In genomic region chr10:61845950-61846268, GRCh38 we compare ENCODE assay signal across 33 cellular contexts. TPM values are rescaled to one million over a fixed set of nuclear protein-coding genes. Genes with fewer than 3 reads are reported as not detected.
DNase-seq lines count a peak whose midpoint lies in the region; FAIRE-seq and TF ChIP-seq lines count a peak whose summit lies in the region.
"Had no signal": no experiment of that assay in that cellular context is flagged by ENCODE, and none has a peak within 500 bp of the region (broad histone marks: within the 10 kb centered on the region; RNA-seq: fewer than 3 reads in every experiment).

No MANE protein-coding gene starts in this region.

- no peaks in the 10 kb centered on the region for H3K9me3 ChIP-seq in H1 (ENCODE audit: insufficient read depth in 2 of 2, low read depth in 1 of 2, low read length in 1 of 2)
- H3K9me3 ChIP-seq: adrenal gland, breast epithelium, suprapubic skin had no signal

- H3K27me3 ChIP-seq in H1 (replicated peaks in 1 of 4; ENCODE audit: control insufficient read depth in 3 of 4, extremely low read depth in 1 of 4, insufficient read depth in 3 of 4, low read length in 3 of 4) = peaks cover 16 to 58% (median 28%) of the 10 kb centered on the region in 4 experiments; a peak in 5 of 7 replicates
- H3K27me3 ChIP-seq: adrenal gland, breast epithelium, suprapubic skin had no signal

- H3K27ac Mint-ChIP-seq in osteocyte (ENCODE audit: unreplicated experiment) = peak overlapping the region; percentile 62
- H3K27ac Mint-ChIP-seq in mesothelial cell of epicardium = no peak overlapping the region
- H3K27ac Mint-ChIP-seq: activated CD8-positive, alpha-beta T cell treated with anti-CD3 and anti-CD28 coated beads for 36 hours; activated naive CD4-positive, alpha-beta T cell treated with anti-CD3 and anti-CD28 coated beads, Interleukin-2, amount 10 ng/mL, durations not matched to agents 7 days and 5 days; CD4-positive, alpha-beta T cell; immature natural killer cell; memory B cell; T-helper 17 cell had no signal

- no peaks in the 10 kb centered on the region for H3K79me2 ChIP-seq in H1 (ENCODE audit: control insufficient read depth in 1 of 2, insufficient read depth in 2 of 2, low read length in 2 of 2)

- no peak for FAIRE-seq in RCC 7860 (lab: Jason Lieb, UNC)
- no peak for FAIRE-seq in H1 (lab: Jason Lieb, UNC)
- FAIRE-seq: colon, TTC549 had no signal

- H2AFZ ChIP-seq in H1 (ENCODE audit: low read length) = no peak overlapping the region

- H3K4me1 Mint-ChIP-seq in osteocyte (ENCODE audit: unreplicated experiment) (peaks cover 21% of the 10 kb centered on the region), mesothelial cell of epicardium (peaks cover 17% of the 10 kb centered on the region)

- no peak overlapping the region for H2BK20ac ChIP-seq in H1 (ENCODE audit: low read length)

- no peak overlapping the region for H3K18ac ChIP-seq in H1 (ENCODE audit: extremely low read depth, low read length)

- no peak for TF ChIP-seq CTCF in H1 (IDR thresholded peaks at IDR 0.05; ENCODE audit: control extremely low read depth in 1 of 3, insufficient read depth in 1 of 3, low read depth in 1 of 3, low read length in 3 of 3)
- no peak for TF ChIP-seq CTCF in osteocyte (IDR thresholded peaks at IDR 0.05)
- TF ChIP-seq CTCF in mesothelial cell of epicardium (IDR thresholded peaks at IDR 0.05; ENCODE audit: unreplicated experiment) = no peak

- CTCF ChIA-PET in H1 (lab: Charles Lee; ENCODE audit: partially characterized antibody) = interaction anchor here (1.3 to 2.0 kb wide), 4 partner anchors 11 to 193 kb away, joined by 3 to 9 read pairs (median 5); no protein-coding TSS in a partner anchor

- H3K4ac ChIP-seq in H1 (replicated peaks; ENCODE audit: insufficient read length, low read depth, low read length) = no peak overlapping the region

- no peaks in the 10 kb centered on the region; a peak in 1 of 8 replicates for H3K36me3 ChIP-seq in H1 (ENCODE audit: control insufficient read depth in 2 of 4, insufficient read depth in 4 of 4, low read length in 3 of 4)
- H3K36me3 ChIP-seq: adrenal gland, breast epithelium, suprapubic skin had no signal

- H4K5ac ChIP-seq in H1 (ENCODE audit: insufficient read length, low read depth, low read length) = no peak overlapping the region

- no peak overlapping the region for H3K56ac ChIP-seq in H1 (replicated peaks; ENCODE audit: insufficient read length, low read depth, low read length)

- no peak for TF ChIP-seq RAD21 in H1 (IDR thresholded peaks at IDR 0.05 in 1 of 2, conservative IDR thresholded peaks at IDR 0.05 in 1 of 2; ENCODE audit: low read depth in 2 of 2, low read length in 2 of 2)

- H2BK5ac ChIP-seq in H1 (ENCODE audit: low read depth, low read length) = no peak overlapping the region

- no peak overlapping the region for H2BK12ac ChIP-seq in H1 (ENCODE audit: low read depth, low read length)

- no peak overlapping the region for H3K9ac ChIP-seq in H1 (replicated peaks in 1 of 4; ENCODE audit: extremely low read depth in 1 of 4, low read depth in 3 of 4, low read length in 3 of 4)

- no peaks in the 10 kb centered on the region for H3K27me3 Mint-ChIP-seq in osteocyte (ENCODE audit: unreplicated experiment)
- no peaks in the 10 kb centered on the region for H3K27me3 Mint-ChIP-seq in mesothelial cell of epicardium (ENCODE audit: low read depth)
- H3K27me3 Mint-ChIP-seq: activated naive CD4-positive, alpha-beta T cell treated with anti-CD3 and anti-CD28 coated beads, Interleukin-2, amount 10 ng/mL, durations not matched to agents 7 days and 5 days; CD4-positive, alpha-beta T cell; memory B cell; T-helper 17 cell had no signal

- H4K20me1 ChIP-seq in H1 (replicated peaks in 1 of 2; ENCODE audit: control insufficient read depth in 1 of 2, insufficient read depth in 2 of 2, low read length in 2 of 2) = no peaks in the 10 kb centered on the region

- H3K4me1 ChIP-seq in H1 (replicated peaks in 1 of 4; ENCODE audit: control insufficient read depth in 3 of 4, insufficient read depth in 4 of 4, low read length in 3 of 4) = peaks cover 0 to 9% (median 5%) of the 10 kb centered on the region in 4 experiments; a peak in 5 of 7 replicates
- H3K4me1 ChIP-seq: breast epithelium, suprapubic skin had no signal

- DNase-seq in EH (ENCODE audit: low read depth) (peak; percentile 77), RCC 7860 (ENCODE audit: low spot score) (peak; percentile 31), H1 (ENCODE audit: low read depth in 1 of 2, low spot score in 2 of 2) (no peak), osteocyte (ENCODE audit: extremely low spot score, unreplicated experiment) (no peak), dedifferentiated amniotic fluid mesenchymal stem cell (ENCODE audit: extremely low spot score) (no peak), NK-92 (lab: John Stamatoyannopoulos, UW; ENCODE audit: unreplicated experiment) (no peak), mesothelial cell of epicardium (ENCODE audit: low spot score in 2 of 2, unreplicated experiment in 2 of 2) (no peak)
- DNase-seq: activated CD4-positive, alpha-beta T cell treated with anti-CD3 and anti-CD28 coated beads for 1 hour; activated CD8-positive, alpha-beta memory T cell treated with anti-CD3 and anti-CD28 coated beads, Interleukin-2, amount 50 U/mL, for 48 hours; activated CD8-positive, alpha-beta T cell treated with anti-CD3 and anti-CD28 coated beads for 36 hours; activated naive CD4-positive, alpha-beta T cell treated with anti-CD3 and anti-CD28 coated beads, Interleukin-2, amount 10 ng/mL, durations not matched to agents 7 days and 5 days; adrenal gland; AML-193; CD4-positive, alpha-beta T cell; DMS 273 treated with DMSO at 0.1 percent for 48 hours; effector CD8-positive, alpha-beta T cell; hypothalamus; immature natural killer cell; NCI-H1092 treated with DMSO at 0.1 percent for 48 hours; NCI-H1694 treated with DMSO at 0.1 percent for 48 hours; NCI-H82; right cardiac atrium; stimulated activated CD4-positive, alpha-beta T cell treated with anti-CD3 and anti-CD28 coated beads, Interleukin-1b, Interleukin-23, amount 100 ng/mL, for 48 hours; stimulated activated naive CD4-positive, alpha-beta T cell treated with Interleukin-2 at 50 U/mL for 16 hours; T-helper 17 cell had no signal

- no peak overlapping the region for H2BK15ac ChIP-seq in H1 (ENCODE audit: low read length)

- H3K14ac ChIP-seq in H1 (ENCODE audit: insufficient read length) = no peak overlapping the region

- H3K4me3 Mint-ChIP-seq in osteocyte (ENCODE audit: unreplicated experiment) = no peak overlapping the region
- no peak overlapping the region for H3K4me3 Mint-ChIP-seq in mesothelial cell of epicardium
- H3K4me3 Mint-ChIP-seq: activated CD8-positive, alpha-beta T cell treated with anti-CD3 and anti-CD28 coated beads for 36 hours; activated naive CD4-positive, alpha-beta T cell treated with anti-CD3 and anti-CD28 coated beads, Interleukin-2, amount 10 ng/mL, durations not matched to agents 7 days and 5 days; CD4-positive, alpha-beta T cell; immature natural killer cell; memory B cell; T-helper 17 cell had no signal

- no peak overlapping the region for H3K27ac ChIP-seq in H1 (ENCODE audit: low read depth, low read length)
- H3K27ac ChIP-seq: adrenal gland, breast epithelium, epithelial cell of prostate, SK-N-MC, suprapubic skin had no signal

- no peak overlapping the region for H2AK5ac ChIP-seq in H1 (ENCODE audit: low read depth, low read length)

- H3K9me3 Mint-ChIP-seq in osteocyte (ENCODE audit: unreplicated experiment) = no peaks in the 10 kb centered on the region
- no peaks in the 10 kb centered on the region for H3K9me3 Mint-ChIP-seq in mesothelial cell of epicardium
- H3K9me3 Mint-ChIP-seq: activated CD8-positive, alpha-beta T cell treated with anti-CD3 and anti-CD28 coated beads for 36 hours; activated naive CD4-positive, alpha-beta T cell treated with anti-CD3 and anti-CD28 coated beads, Interleukin-2, amount 10 ng/mL, durations not matched to agents 7 days and 5 days; CD4-positive, alpha-beta T cell; immature natural killer cell; memory B cell had no signal

- H3K4me2 ChIP-seq in H1 (ENCODE audit: insufficient read depth in 1 of 2, low read depth in 2 of 2, low read length in 2 of 2) = no peak overlapping the region; a peak in 1 of 4 replicates
- H3K4me2 ChIP-seq: smooth muscle cell had no signal

- no peaks in the 10 kb centered on the region for H3K36me3 Mint-ChIP-seq in osteocyte (ENCODE audit: unreplicated experiment)
- no peaks in the 10 kb centered on the region for H3K36me3 Mint-ChIP-seq in mesothelial cell of epicardium
- H3K36me3 Mint-ChIP-seq: activated naive CD4-positive, alpha-beta T cell treated with anti-CD3 and anti-CD28 coated beads, Interleukin-2, amount 10 ng/mL, durations not matched to agents 7 days and 5 days had no signal

- TF ChIP-seq POLR2A in H1 (IDR thresholded peaks at IDR 0.05; ENCODE audit: control extremely low read depth in 1 of 2, low read depth in 2 of 2, low read length in 2 of 2) = no peak

- no peaks in the 10 kb centered on the region for H3K23me2 ChIP-seq in H1 (ENCODE audit: low read depth, low read length)

- H4K91ac ChIP-seq in H1 (replicated peaks; ENCODE audit: insufficient read length, low read length) = no peak overlapping the region

- H3K23ac ChIP-seq in H1 (ENCODE audit: insufficient read length) = no peak overlapping the region

- no peak overlapping the region for H4K8ac ChIP-seq in H1 (ENCODE audit: extremely low read depth, insufficient read depth, low read length)

- no peaks in the 10 kb centered on the region for H3K79me1 ChIP-seq in H1 (ENCODE audit: low read depth, low read length)

- POLR2A ChIA-PET in H1 (lab: Charles Lee; ENCODE audit: partially characterized antibody) = no interaction called here

- WGBS in H1 (ENCODE audit: extremely low coverage in 1 of 2, insufficient coverage in 1 of 2, insufficient read length in 1 of 2, insufficient replicate concordance in 2 of 2, low coverage in 1 of 2, low lambda C conversion rate in 2 of 2, missing lambda C conversion rate in 1 of 2), 2 experiments = 71% methylated on average over 4 of the region's 4 CpGs; no CpG with 5 or more reads in 1 of the 2 experiments

- no peak for TF ChIP-seq EP300 in H1 (IDR thresholded peaks at IDR 0.05; ENCODE audit: borderline replicate concordance in 1 of 2, low read depth in 2 of 2, low read length in 2 of 2)

- H3K4me3 ChIP-seq in H1 (ENCODE audit: extremely low read depth in 1 of 4, insufficient read depth in 2 of 4, low read depth in 3 of 4, low read length in 4 of 4) = no peak overlapping the region
- H3K4me3 ChIP-seq: adrenal gland, breast epithelium, SK-N-MC, smooth muscle cell, suprapubic skin had no signal

- no peak overlapping the region for H2BK120ac ChIP-seq in H1 (replicated peaks; ENCODE audit: low read depth, low read length)

RNA-seq across cellular contexts. Expression of gene ARID5B, which starts 55.6 kb away (rescaled TPM):
- total RNA-seq in H1 (2021; fragmentation: NEBNext Ultra II Directional; extraction: Animal tissue kit (Norgen Biotek cat#: 25700)) = 0.90 and 1.1 TPM in 2 replicates
- polyA plus RNA-seq in H1 (2011; rRNA removed) = 0.13 and 0.21 TPM in 2 replicates
- 0.23 TPM for polyA plus RNA-seq in H1 (2011; cell fraction: cytosol; rRNA removed)
- 0.33 TPM for polyA plus RNA-seq in H1 (2011; cell fraction: nucleus; rRNA removed)
- 0.18 to 0.32 TPM (median 0.28 TPM) in 4 replicates for polyA plus RNA-seq in H1 (2012, experiment 1 of 2)
- polyA plus RNA-seq in H1 (2012, experiment 2 of 2) = 0.04 TPM
- 1.6 TPM for polyA plus RNA-seq in H1 (2013, experiment 1 of 2)
- 1.4 TPM for polyA plus RNA-seq in H1 (2013, experiment 2 of 2)
- 0.98 and 1.5 TPM in 2 replicates for polyA minus RNA-seq in H1 (2011; rRNA and poly(A)+ RNA removed)
- polyA minus RNA-seq in H1 (2011; cell fraction: cytosol; rRNA and poly(A)+ RNA removed) = 0.81 TPM
- 2.3 TPM for polyA minus RNA-seq in H1 (2011; cell fraction: nucleus; rRNA and poly(A)+ RNA removed)
- 87.3 and 89.4 TPM in 2 replicates for total RNA-seq in osteocyte
- total RNA-seq in mesothelial cell of epicardium = 50.9 to 52.5 TPM (median 51.4 TPM) in 3 replicates

Comparison
In these comparisons a context has a peak if more than half of its experiments do, and no peak if none do; other contexts are left out.
1. DNase-seq: peak in EH (single experiment) and RCC 7860 (single experiment); none in H1 (0 of 2), osteocyte (single experiment), dedifferentiated amniotic fluid mesenchymal stem cell (single experiment), NK-92 (single experiment) and mesothelial cell of epicardium (0 of 2).
2. RNA of gene ARID5B, which starts 55.6 kb away (total RNA-seq): 87.3 to 89.4 TPM in osteocyte and 50.9 to 52.5 TPM in mesothelial cell of epicardium; 0.90 to 1.1 TPM in H1; every median in the first group is over 10 times any median in the second.